Comparison of ENCODE assay signal across 8 cellular contexts in the genomic region with DNA sequence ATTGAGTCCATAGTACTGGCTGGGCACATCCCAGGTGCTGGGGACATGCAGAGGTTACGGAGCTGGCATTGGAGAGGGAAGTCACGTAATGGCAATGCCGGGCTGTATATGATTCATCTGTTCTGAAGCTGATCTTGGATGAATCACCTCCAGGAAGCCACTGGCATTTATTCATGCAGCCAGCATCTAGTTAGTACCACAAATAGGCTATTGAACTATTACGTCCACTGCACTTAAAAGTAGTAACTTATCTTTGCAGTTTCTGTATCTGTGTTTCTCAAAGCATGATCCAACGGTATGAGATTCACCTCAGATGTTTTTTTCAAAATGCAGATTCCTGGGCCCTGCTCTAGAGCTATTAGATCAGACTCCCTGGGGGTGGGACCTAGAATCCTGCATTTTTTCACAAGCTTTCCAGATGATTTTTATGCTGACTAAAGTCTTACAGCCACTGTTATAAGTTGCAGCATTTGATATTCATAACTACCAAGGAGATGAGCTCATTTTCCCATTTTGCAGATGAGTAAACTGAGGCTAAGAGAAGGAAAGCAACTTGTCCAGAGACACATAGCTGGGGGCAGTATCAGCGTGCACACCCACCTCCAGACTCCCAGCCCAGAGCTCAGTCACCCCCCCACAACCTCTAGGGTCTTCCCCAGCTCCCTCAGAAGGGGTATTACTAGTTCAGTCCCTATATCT. TPM values are rescaled to one million over a fixed set of nuclear protein-coding genes. Genes with fewer than 3 reads are reported as not detected.
DNase-seq lines count a peak whose midpoint lies in the region; TF ChIP-seq lines count a peak whose summit lies in the region.

No MANE protein-coding gene starts in this region.

- peaks cover 37% of the 10 kb centered on the region for H3K4me1 ChIP-seq in suprapubic skin

- 48% methylated on average over 6 of the region's 6 CpGs for WGBS in suprapubic skin

- peaks cover 56% of the 10 kb centered on the region for H3K36me3 ChIP-seq in suprapubic skin

- no peaks in the 10 kb centered on the region for H3K27me3 ChIP-seq in suprapubic skin

- H3K9me3 ChIP-seq in suprapubic skin = no peaks in the 10 kb centered on the region

- DNase-seq in NCI-H2196 (lab: John Stamatoyannopoulos, UW; ENCODE audit: unreplicated experiment) (peak; percentile 26), NCI-H2196 treated with DMSO at 0.1 percent for 48 hours (lab: John Stamatoyannopoulos, UW; ENCODE audit: unreplicated experiment) (no peak), SW480 (ENCODE audit: low spot score) (peak; percentile 99), foreskin fibroblast (peak; percentile 95 to 97), suprapubic skin (ENCODE audit: low spot score in 2 of 2) (no peak), activated gamma-delta T cell treated with Interleukin-2 at 50 U/mL for 16 hours (no peak), NCI-H446 (lab: John Stamatoyannopoulos, UW) (no peak)
- no peak for DNase-seq in stimulated activated CD4-positive, alpha-beta T cell treated with anti-CD3 and anti-CD28 coated beads, Interleukin-4, amount 100 ng/mL, for 4 hours

- H3K27ac ChIP-seq in suprapubic skin = peak overlapping the region; percentile 65

- TF ChIP-seq POLR2A in suprapubic skin (IDR thresholded peaks at IDR 0.05) = no peak

- H3K4me3 ChIP-seq in foreskin fibroblast (ENCODE audit: low read depth in 1 of 2, low read length in 2 of 2) = no peak overlapping the region
- H3K4me3 ChIP-seq in suprapubic skin = no peak overlapping the region

- no peak for TF ChIP-seq EP300 in suprapubic skin (IDR thresholded peaks at IDR 0.05)

- no peak for TF ChIP-seq CTCF in foreskin fibroblast (IDR thresholded peaks at IDR 0.05; ENCODE audit: low read depth, low read length)
- no peak for TF ChIP-seq CTCF in suprapubic skin (IDR thresholded peaks at IDR 0.05)

RNA-seq across cellular contexts. Expression of gene ID1, which starts 44.0 kb away (rescaled TPM):
- total RNA-seq in suprapubic skin = 100 to 1,000 TPM; 335 to 766 (median 507) TPM

RNA-seq across cellular contexts. Expression of gene HM13, which starts 46.8 kb away (rescaled TPM):
- total RNA-seq in suprapubic skin = 10 to 100 TPM; 44.3 to 59.7 (median 54.4) TPM

Comparison
In these comparisons a context has a peak if more than half of its experiments do, and no peak if none do; other contexts are left out.
1. DNase-seq: peak in NCI-H2196 (single experiment), SW480 (single experiment) and foreskin fibroblast (2 of 2); none in NCI-H2196 treated with DMSO at 0.1 percent for 48 hours (single experiment), suprapubic skin (0 of 2), stimulated activated CD4-positive, alpha-beta T cell treated with anti-CD3 and anti-CD28 coated beads, Interleukin-4, amount 100 ng/mL, for 4 hours (0 of 2), activated gamma-delta T cell treated with Interleukin-2 at 50 U/mL for 16 hours (single experiment) and NCI-H446 (0 of 2).